ENCODE assay signal across 16 cellular contexts in genomic region chr5:17302590-17302989, GRCh38.
DNase-seq lines count a peak whose midpoint lies in the region; ATAC-seq and TF ChIP-seq lines count a peak whose summit lies in the region.
"Had no signal": no experiment of that assay in that cellular context is flagged by ENCODE, and none has a peak within 500 bp of the region (broad histone marks: within the 10 kb centered on the region; RNA-seq: fewer than 3 reads in every experiment).

No MANE protein-coding gene starts in this region.

- intact Hi-C loops in Right ventricle myocardium superior (cut with DNase I) (no loop called here), left ventricle myocardium inferior (cut with micrococcal nuclease) (no loop called here), aorta (cut with DNase I) (loop anchor here (5.0 to 10.0 kb wide), 2 partner anchors 40 to 88 kb away; partner anchors contain the start of gene BASP1 (in 1 of the 2))

- H3K9me3 ChIP-seq in left ventricle myocardium inferior (replicated peaks): no peaks in the 10 kb centered on the region
- no peaks in the 10 kb centered on the region for H3K9me3 ChIP-seq in aorta (ENCODE audit: control insufficient read depth, low read length)
- H3K9me3 ChIP-seq: pancreas had no signal

- H3K36me3 ChIP-seq in left ventricle myocardium inferior (no peaks in the 10 kb centered on the region), aorta (ENCODE audit: control insufficient read depth in 1 of 2, insufficient read depth in 2 of 2, low read length in 1 of 2) (no peaks in the 10 kb centered on the region)
- H3K36me3 ChIP-seq: pancreas had no signal

- ATAC-seq in Right ventricle myocardium superior (ENCODE audit: poor library complexity): peak; percentile 61
- peak; percentile 51 for ATAC-seq in aorta (ENCODE audit: low FRiP score)
- no peak for ATAC-seq in GM18867 (IDR thresholded peaks at IDR 0.05; ENCODE audit: unreplicated experiment)
- no peak for ATAC-seq in HG03196 (IDR thresholded peaks at IDR 0.05; ENCODE audit: unreplicated experiment)
- ATAC-seq: HCT116, pancreas had no signal

- H3K4me3 ChIP-seq in left ventricle myocardium inferior (no peak overlapping the region), aorta (ENCODE audit: low read length in 2 of 2) (no peak overlapping the region)
- H3K4me3 ChIP-seq: pancreas had no signal

- no peak for TF ChIP-seq POLR2A in erythroblast (IDR thresholded peaks at IDR 0.05; ENCODE audit: low read length)

- no peaks in the 10 kb centered on the region for H3K4me1 ChIP-seq in left ventricle myocardium inferior
- H3K4me1 ChIP-seq in aorta (ENCODE audit: control insufficient read depth in 1 of 2, insufficient read depth in 2 of 2, low read length in 2 of 2): peaks cover 0 to 3% of the 10 kb centered on the region in 2 donors

- H3K27me3 ChIP-seq in left ventricle myocardium inferior (ENCODE audit: low read depth): peaks cover 32% of the 10 kb centered on the region
- no peaks in the 10 kb centered on the region for H3K27me3 ChIP-seq in aorta (ENCODE audit: control insufficient read depth in 1 of 2, insufficient read depth in 2 of 2, low read length in 1 of 2)
- H3K27me3 ChIP-seq: pancreas had no signal

- DNase-seq in Right ventricle myocardium superior (no peak), left ventricle myocardium inferior (no peak), NOMO-1 treated with dmso at 0.1 percent for 144 hours (lab: John Stamatoyannopoulos, UW; ENCODE audit: unreplicated experiment) (peak; percentile 90), fibroblast of the conjunctiva (ENCODE audit: low read depth) (peak; percentile 89), aorta (peak in 1 of 2 donors; percentile 71), erythroblast (lab: John Stamatoyannopoulos, UW) (no peak)
- DNase-seq: activated CD4-positive, alpha-beta memory T cell treated with anti-CD3 and anti-CD28 coated beads, Interleukin-2, amount 10 ng/mL, durations not matched to agents 7 days and 5 days; DMS153; effector CD4-positive, alpha-beta T cell; islet precursor cell; pancreas; stimulated activated CD4-positive, alpha-beta T cell treated with anti-CD3 and anti-CD28 coated beads, Interleukin-15, amount 100 ng/mL, for 24 hours had no signal

- 5 to 8% methylated on average over 4 of the region's 4 CpGs for WGBS in aorta, 2 donors

- H3K27ac ChIP-seq in left ventricle myocardium inferior (replicated peaks): no peak overlapping the region
- H3K27ac ChIP-seq in aorta (ENCODE audit: low read depth in 1 of 2, low read length in 2 of 2): no peak overlapping the region
- H3K27ac ChIP-seq: HL-60, pancreas had no signal

- no peak for TF ChIP-seq CTCF in left ventricle myocardium inferior (IDR thresholded peaks at IDR 0.05; ENCODE audit: borderline replicate concordance)

Comparison
In these comparisons a context has a peak if more than half of its experiments do, and no peak if none do; other contexts are left out.
1. ATAC-seq: peak in Right ventricle myocardium superior (single experiment) and aorta (single experiment); none in GM18867 (single experiment) and HG03196 (single experiment).
2. DNase-seq: peak in NOMO-1 treated with dmso at 0.1 percent for 144 hours (single experiment) and fibroblast of the conjunctiva (single experiment); none in Right ventricle myocardium superior (single experiment), left ventricle myocardium inferior (single experiment) and erythroblast (0 of 2).
3. intact Hi-C loops: an anchor here in aorta (5.0 to 10.0 kb wide); none called in Right ventricle myocardium superior and left ventricle myocardium inferior.